Comparison of ENCODE assay signal across 1 cellular context in genomic region chr22:31637375-31637937, GRCh38.
TF ChIP-seq lines count a peak whose summit lies in the region.

No MANE protein-coding gene starts in this region.

TF ChIP-seq in endothelial cell of umbilical vein, 7 proteins besides CTCF, POLR2A, EP300 and RAD21 (continued from another document):
- TF ChIP-seq MAX (IDR thresholded peaks at IDR 0.05; ENCODE audit: insufficient read depth, insufficient read length) (no peak), POLR2AphosphoS5 (IDR thresholded peaks at IDR 0.05; ENCODE audit: insufficient read depth, low read depth, low read length) (no peak), GATA2 (IDR thresholded peaks at IDR 0.05; ENCODE audit: insufficient read depth, insufficient read length, low read depth, low read length) (no peak), JUN (IDR thresholded peaks at IDR 0.05; ENCODE audit: borderline replicate concordance, insufficient read depth, insufficient read length, low read depth) (no peak), FOS (IDR thresholded peaks at IDR 0.05; ENCODE audit: borderline replicate concordance, insufficient read depth, low read length) (no peak), EZH2 (IDR thresholded peaks at IDR 0.05; ENCODE audit: borderline replicate concordance, low read depth, low read length, severe bottlenecking) (no peak)
